Comparison of ENCODE assay signal across 8 cellular contexts in the genomic region with DNA sequence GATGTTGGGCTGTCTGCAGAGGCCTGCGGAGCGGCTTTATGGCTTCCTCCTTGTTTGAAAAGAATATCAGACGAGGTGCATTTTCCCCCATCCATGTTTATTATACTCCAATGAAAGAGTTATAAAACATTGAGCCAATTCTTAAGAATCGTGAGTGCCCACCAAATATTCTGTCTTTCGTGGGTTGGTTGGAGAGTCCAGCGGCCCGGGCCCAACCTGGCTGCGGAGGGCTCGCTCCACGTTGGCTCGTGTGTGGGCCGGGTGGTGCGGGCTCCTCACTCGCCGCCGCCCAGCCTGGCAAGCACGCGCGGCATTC. TPM values are rescaled to one million over a fixed set of nuclear protein-coding genes. Genes with fewer than 3 reads are reported as not detected.
A peak's percentile ranks its signal among the peaks of the same experiment; 100 is the strongest.
DNase-seq lines count a peak whose midpoint lies in the region; ATAC-seq, FAIRE-seq and TF ChIP-seq lines count a peak whose summit lies in the region.

No MANE protein-coding gene starts in this region.

- H3K4me1 Mint-ChIP-seq in naive B cell, result peaks cover 28 to 48% (median 42%) of the 10 kb centered on the region in 3 donors

- peak overlapping the region; percentile 62 to 87 (median 75) for H3K4me3 Mint-ChIP-seq in naive B cell

- peak overlapping the region; percentile 80 for H3K4me2 ChIP-seq in Karpas-422 (ENCODE audit: low read depth, low read length, poor library complexity, severe bottlenecking)

- H3K4me3 ChIP-seq in ACC112 (ENCODE audit: low read depth, low read length) (peak overlapping the region; percentile 93), Karpas-422 (ENCODE audit: low read length) (no peak overlapping the region; the same call in 1 of the 2 replicates), dorsolateral prefrontal cortex (peak overlapping the region; percentile 45 to 97 (median 75))

- no peak overlapping the region for H3K9ac ChIP-seq in Karpas-422 (ENCODE audit: low read length)

- no peaks in the 10 kb centered on the region for H3K9me3 ChIP-seq in Karpas-422 (ENCODE audit: low read length)

- no peak for TF ChIP-seq CTCF in dorsolateral prefrontal cortex (IDR thresholded peaks at IDR 0.05 in 54 of 56, conservative IDR thresholded peaks at IDR 0.05 in 2 of 56; ENCODE audit: low read depth in 1 of 56, partially characterized antibody in 56 of 56)

- peak overlapping the region in 2 of 6 donors; percentile 52 to 76 for H3K27ac Mint-ChIP-seq in naive B cell

- H3K9me2 ChIP-seq in Karpas-422 (replicated peaks; ENCODE audit: insufficient read depth, low read length), result no peaks in the 10 kb centered on the region

- peaks cover 11% of the 10 kb centered on the region for H3K4me1 ChIP-seq in ACC112 (ENCODE audit: control insufficient read depth, insufficient read depth, low read length, unreplicated experiment)
- peaks cover 15% of the 10 kb centered on the region for H3K4me1 ChIP-seq in Karpas-422 (ENCODE audit: low read length)

- no peak for FAIRE-seq in HTR-8/SVneo (lab: Jason Lieb, UNC)
- FAIRE-seq in GM19239 (lab: Jason Lieb, UNC), result no peak

- DNase-seq in Karpas-422 (no peak), dorsolateral prefrontal cortex (peak in 4 of 10 donors; percentile 8 to 46 (median 18)), naive B cell (no peak), HTR-8/SVneo (ENCODE audit: insufficient read length, low spot score) (no peak), GM19239 (ENCODE audit: insufficient read length, low spot score) (no peak), glomerular visceral epithelial cell (ENCODE audit: extremely low spot score) (no peak), DMS53 (lab: John Stamatoyannopoulos, UW) (no peak)

- no peaks in the 10 kb centered on the region for H3K36me3 Mint-ChIP-seq in naive B cell

- H3K9me3 Mint-ChIP-seq in naive B cell, result no peaks in the 10 kb centered on the region

- H2AFZ ChIP-seq in ACC112 (ENCODE audit: low read length, unreplicated experiment) (peak overlapping the region; percentile 97), Karpas-422 (ENCODE audit: low read length) (no peak overlapping the region)

- H3K79me2 ChIP-seq in ACC112 (ENCODE audit: control insufficient read depth, insufficient read depth, low read length, unreplicated experiment) (peaks cover 11% of the 10 kb centered on the region), Karpas-422 (ENCODE audit: low read length) (no peaks in the 10 kb centered on the region)

- H4K20me1 ChIP-seq in Karpas-422 (ENCODE audit: insufficient read depth, low read depth, low read length), result peaks cover 38% of the 10 kb centered on the region

- ATAC-seq in naive B cell (ENCODE audit: low read depth in 2 of 2), result no peak

- H3K27me3 ChIP-seq in ACC112 (ENCODE audit: insufficient read depth, low read length), result peaks cover 5% of the 10 kb centered on the region; the same call in 1 of the 2 replicates
- no peaks in the 10 kb centered on the region for H3K27me3 ChIP-seq in Karpas-422 (ENCODE audit: low read length)
- no peaks in the 10 kb centered on the region for H3K27me3 ChIP-seq in dorsolateral prefrontal cortex

- no peaks in the 10 kb centered on the region for H3K27me3 Mint-ChIP-seq in naive B cell

- H3K27ac ChIP-seq in ACC112 (ENCODE audit: low read depth, low read length), result no peak overlapping the region
- no peak overlapping the region for H3K27ac ChIP-seq in Karpas-422 (ENCODE audit: low read length)
- peak overlapping the region in 50 of 59 donors; percentile 6 to 91 (median 78) for H3K27ac ChIP-seq in dorsolateral prefrontal cortex

- intact Hi-C loops in dorsolateral prefrontal cortex (cut with DNase I), result loop anchor here (2.0 to 10.0 kb wide), 4 partner anchors 87 to 415 kb away; a partner anchor contains a TSS

- H3K36me3 ChIP-seq in ACC112 (ENCODE audit: insufficient read depth, low read length) (no peaks in the 10 kb centered on the region), Karpas-422 (ENCODE audit: insufficient read depth, low read length) (no peaks in the 10 kb centered on the region)

RNA-seq across cellular contexts. Expression of a gene that starts 0.7 kb away (rescaled TPM):
- 3.3 and 5.9 TPM in 2 replicates for total RNA-seq in Karpas-422 (2014; rRNA removed; shearing (Covaris generic); ENCODE audit: low replicate concordance)
- total RNA-seq in dorsolateral prefrontal cortex, result 100 to 1,000 TPM in 78 of 120 experiments, 10 to 100 TPM in 42; 63.1 to 197 (median 109) TPM
- polyA plus RNA-seq in naive B cell (ENCODE audit: low read depth in 6 of 6), result 10 to 100 TPM in 2 of 6 donors, 1 to 10 TPM in 4; 3.3 to 11.5 (median 6.8) TPM

Comparison
In these comparisons a context has a peak if more than half of its experiments do, and no peak if none do; other contexts are left out.
1. H3K27ac ChIP-seq: peak in dorsolateral prefrontal cortex (50 of 59); none in ACC112 (single experiment) and Karpas-422 (single experiment).